ENCODE assay signal across 30 cellular contexts in genomic region chr7:75584385-75584784, GRCh38.
"Had no signal": no experiment of that assay in that cellular context is flagged by ENCODE, and none has a peak within 500 bp of the region (broad histone marks: within the 10 kb centered on the region; RNA-seq: fewer than 3 reads in every experiment).

No MANE protein-coding gene starts in this region.

- H3K27me3 Mint-ChIP-seq: activated CD4-positive, alpha-beta memory T cell treated with anti-CD3 and anti-CD28 coated beads, Interleukin-2, amount 10 ng/mL, durations not matched to agents 7 days and 5 days; activated CD4-positive, alpha-beta T cell treated with anti-CD3 and anti-CD28 coated beads, Interleukin-2, amount 10 ng/mL, durations not matched to agents 7 days and 5 days; stimulated activated naive B cell treated with anti-CD40 and anti-IgM and Interleukin-4, amounts not matched to agents 10 μg/mL and 1 μg/mL and 100 μg/mL, for 72 hours had no signal

- H3K27ac ChIP-seq: coronary artery, epithelial cell of prostate, esophagus squamous epithelium, left ventricle myocardium inferior, pancreas, prostate gland, stomach, thyroid gland, upper lobe of left lung, vagina had no signal

- H3K36me3 ChIP-seq: pancreas had no signal

- H3K4me1 Mint-ChIP-seq: activated CD4-positive, alpha-beta memory T cell treated with anti-CD3 and anti-CD28 coated beads, Interleukin-2, amount 10 ng/mL, durations not matched to agents 7 days and 5 days; activated CD4-positive, alpha-beta T cell treated with anti-CD3 and anti-CD28 coated beads, Interleukin-2, amount 10 ng/mL, durations not matched to agents 7 days and 5 days; nephron; stimulated activated naive B cell treated with anti-CD40 and anti-IgM and Interleukin-4, amounts not matched to agents 10 μg/mL and 1 μg/mL and 100 μg/mL, for 72 hours; WTC11 had no signal

- H3K27ac Mint-ChIP-seq: activated CD4-positive, alpha-beta memory T cell treated with anti-CD3 and anti-CD28 coated beads, Interleukin-2, amount 10 ng/mL, durations not matched to agents 7 days and 5 days; activated CD4-positive, alpha-beta T cell treated with anti-CD3 and anti-CD28 coated beads, Interleukin-2, amount 10 ng/mL, durations not matched to agents 7 days and 5 days; activated naive CD4-positive, alpha-beta T cell treated with anti-CD3 and anti-CD28 coated beads, Interleukin-2, amount 50 U/mL, for 72 hours; activated T-helper 2 cell treated with anti-CD3 and anti-CD28 coated beads, Interferon-gamma antibody, Interleukin-2, Interleukin-4, amounts not matched to agents 10 μg/mL and 5 μg/mL and 100 μg/mL, durations not matched to agents 14 hours and 24 hours and 36 hours; nephron; stimulated activated naive B cell treated with anti-CD40 and anti-IgM and Interleukin-4, amounts not matched to agents 10 μg/mL and 1 μg/mL and 100 μg/mL, for 72 hours; WTC11 had no signal

- H3K9me3 Mint-ChIP-seq: activated CD4-positive, alpha-beta memory T cell treated with anti-CD3 and anti-CD28 coated beads, Interleukin-2, amount 10 ng/mL, durations not matched to agents 7 days and 5 days; activated CD4-positive, alpha-beta T cell treated with anti-CD3 and anti-CD28 coated beads, Interleukin-2, amount 10 ng/mL, durations not matched to agents 7 days and 5 days; activated naive CD4-positive, alpha-beta T cell treated with anti-CD3 and anti-CD28 coated beads, Interleukin-2, amount 50 U/mL, for 72 hours; activated T-cell treated with anti-CD3 and anti-CD28 coated beads, Interleukin-2, amount 50 U/mL, for 4 hours; activated T-helper 2 cell treated with anti-CD3 and anti-CD28 coated beads, Interferon-gamma antibody, Interleukin-2, Interleukin-4, amounts not matched to agents 10 μg/mL and 5 μg/mL and 100 μg/mL, durations not matched to agents 14 hours and 24 hours and 36 hours; nephron; stimulated activated naive B cell treated with anti-CD40 and anti-IgM and Interleukin-4, amounts not matched to agents 10 μg/mL and 1 μg/mL and 100 μg/mL, for 72 hours; WTC11 had no signal

- DNase-seq: activated CD4-positive, alpha-beta memory T cell treated with anti-CD3 and anti-CD28 coated beads, Interleukin-2, amount 10 ng/mL, durations not matched to agents 7 days and 5 days; activated CD4-positive, alpha-beta T cell treated with anti-CD3 and anti-CD28 coated beads for 1 hour; activated CD4-positive, alpha-beta T cell treated with anti-CD3 and anti-CD28 coated beads, Interleukin-2, amount 10 ng/mL, durations not matched to agents 7 days and 5 days; activated CD8-positive, alpha-beta memory T cell treated with anti-CD3 and anti-CD28 coated beads, Interleukin-2, amount 50 U/mL, for 48 hours; activated T-cell treated with anti-CD3 and anti-CD28 coated beads, Interleukin-2, amount 50 U/mL, for 4 hours; cerebellar nuclear complex; esophagus squamous epithelium; islet precursor cell; left ventricle myocardium inferior; mesendoderm; mucosa of descending colon; nucleus accumbens; retina; stimulated activated CD4-positive, alpha-beta T cell treated with anti-CD3 and anti-CD28 coated beads, Interleukin-15, amount 100 ng/mL, for 24 hours; stimulated activated CD4-positive, alpha-beta T cell treated with anti-CD3 and anti-CD28 coated beads, Interleukin-2, amount 100 ng/mL, for 24 hours; stimulated activated naive B cell treated with anti-CD40 and anti-IgM and Interleukin-4, amounts not matched to agents 10 μg/mL and 1 μg/mL and 100 μg/mL, for 72 hours; stomach; T-helper 2 cell; thyroid gland; upper lobe of left lung had no signal

- H3K27me3 ChIP-seq: esophagus squamous epithelium, pancreas, stomach, thyroid gland, upper lobe of left lung, vagina had no signal

- ATAC-seq: activated naive CD4-positive, alpha-beta T cell treated with anti-CD3 and anti-CD28 coated beads, Interleukin-2, amount 50 U/mL, for 72 hours; activated T-cell treated with anti-CD3 and anti-CD28 coated beads, Interleukin-2, amount 50 U/mL, for 4 hours; mucosa of descending colon; pancreas; stimulated activated naive B cell treated with anti-CD40 and anti-IgM and Interleukin-4, amounts not matched to agents 10 μg/mL and 1 μg/mL and 100 μg/mL, for 72 hours; WTC11 had no signal

- H3K4me3 ChIP-seq: coronary artery, esophagus squamous epithelium, left ventricle myocardium inferior, lung, mucosa of descending colon, pancreas, prostate gland, stomach, thyroid gland, upper lobe of left lung, vagina had no signal

- H3K4me1 ChIP-seq: esophagus squamous epithelium, left ventricle myocardium inferior, pancreas, prostate gland, stomach, thyroid gland, upper lobe of left lung, vagina had no signal

- H3K9me3 ChIP-seq: esophagus squamous epithelium, left ventricle myocardium inferior, mucosa of descending colon, pancreas, prostate gland, stomach, thyroid gland, upper lobe of left lung, vagina had no signal

- H3K4me3 Mint-ChIP-seq: activated CD4-positive, alpha-beta memory T cell treated with anti-CD3 and anti-CD28 coated beads, Interleukin-2, amount 10 ng/mL, durations not matched to agents 7 days and 5 days; activated CD4-positive, alpha-beta T cell treated with anti-CD3 and anti-CD28 coated beads, Interleukin-2, amount 10 ng/mL, durations not matched to agents 7 days and 5 days; activated T-cell treated with anti-CD3 and anti-CD28 coated beads, Interleukin-2, amount 50 U/mL, for 4 hours; nephron; stimulated activated naive B cell treated with anti-CD40 and anti-IgM and Interleukin-4, amounts not matched to agents 10 μg/mL and 1 μg/mL and 100 μg/mL, for 72 hours; WTC11 had no signal

- H3K36me3 Mint-ChIP-seq: activated naive CD4-positive, alpha-beta T cell treated with anti-CD3 and anti-CD28 coated beads, Interleukin-2, amount 50 U/mL, for 72 hours had no signal
